1 cellular context compared by ENCODE assay signal in the genomic region with DNA sequence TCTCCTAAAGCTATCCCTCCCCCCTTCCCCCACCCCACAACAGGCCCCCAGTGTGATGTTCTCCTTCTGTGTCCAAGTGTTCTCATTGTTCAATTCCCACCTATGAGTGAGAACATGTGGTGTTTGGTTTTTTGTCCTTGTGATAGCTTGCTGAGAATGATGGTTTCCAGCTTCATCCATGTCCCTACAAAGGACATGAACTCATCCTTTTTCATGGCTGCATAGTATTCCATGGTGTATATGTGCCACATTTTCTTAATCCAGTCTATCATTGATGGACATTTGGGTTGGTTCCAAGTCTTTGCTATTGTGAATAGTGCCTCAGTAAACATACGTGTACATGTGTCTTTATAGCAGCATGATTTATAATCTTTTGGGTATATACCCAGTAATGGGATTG. TPM values are rescaled to one million over a fixed set of nuclear protein-coding genes. Genes with fewer than 3 reads are reported as not detected.
"Had no signal": no experiment of that assay in that cellular context is flagged by ENCODE, and none has a peak within 500 bp of the region (broad histone marks: within the 10 kb centered on the region; RNA-seq: fewer than 3 reads in every experiment).

No MANE protein-coding gene starts in this region.

RNA-seq across cellular contexts. Expression of gene IL20RB, which starts 59.5 kb away (rescaled TPM):
- total RNA-seq: osteocyte had no signal
